In the genomic region with DNA sequence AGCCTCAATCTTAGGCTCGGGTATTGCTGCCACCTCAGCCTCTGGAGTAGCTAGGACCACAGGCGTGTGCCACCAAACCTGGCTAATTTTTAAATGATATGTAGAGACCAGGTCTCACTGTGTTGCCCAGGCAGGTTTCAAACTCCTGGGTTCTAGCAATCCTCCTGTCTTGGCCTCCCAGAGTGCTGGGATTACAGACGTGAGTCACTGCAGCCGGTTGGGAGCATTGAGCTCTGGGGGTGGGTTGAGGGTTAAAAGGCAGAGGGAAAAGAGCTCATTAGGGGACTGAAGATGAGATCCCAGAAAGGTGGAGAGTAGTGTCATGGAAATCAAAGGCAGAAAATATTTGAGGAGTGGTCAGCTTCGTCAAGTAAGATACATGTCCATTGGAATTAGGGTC, we compare ENCODE assay signal across 24 cellular contexts. TPM values are rescaled to one million over a fixed set of nuclear protein-coding genes. Genes with fewer than 3 reads are reported as not detected.
"Had no signal": no experiment of that assay in that cellular context is flagged by ENCODE, and none has a peak within 500 bp of the region (broad histone marks: within the 10 kb centered on the region; RNA-seq: fewer than 3 reads in every experiment).

No MANE protein-coding gene starts in this region.

- ATAC-seq: activated T-cell treated with anti-CD3 and anti-CD28 coated beads, Interleukin-2, amount 50 U/mL, for 4 hours; Panc1; WTC11 had no signal

- H3K27me3 Mint-ChIP-seq: activated naive CD4-positive, alpha-beta T cell treated with anti-CD3 and anti-CD28 coated beads, Interleukin-2, amount 10 ng/mL, durations not matched to agents 7 days and 5 days; activated naive CD8-positive, alpha-beta T cell treated with anti-CD3 and anti-CD28 coated beads for 36 hours had no signal

- H3K27me3 ChIP-seq: SJCRH30 had no signal

- H3K4me1 ChIP-seq: SJCRH30 had no signal

- DNase-seq: activated CD4-positive, alpha-beta T cell treated with anti-CD3 and anti-CD28 coated beads for 48 hours; activated CD4-positive, alpha-beta T cell treated with anti-CD3 and anti-CD28 coated beads, Interleukin-2, amount 50 U/mL, for 4 hours; activated CD4-positive, CD25-positive, alpha-beta regulatory T cell treated with anti-CD3 and anti-CD28 coated beads, Interleukin-2, amount 50 U/mL, for 72 hours; activated CD8-positive, alpha-beta memory T cell treated with anti-CD3 and anti-CD28 coated beads for 24 hours; activated gamma-delta T cell treated with Interleukin-2 at 50 U/mL for 16 hours; activated naive CD4-positive, alpha-beta T cell treated with anti-CD3 and anti-CD28 coated beads, Interleukin-2, amount 10 ng/mL, durations not matched to agents 7 days and 5 days; activated naive CD8-positive, alpha-beta T cell treated with anti-CD3 and anti-CD28 coated beads for 36 hours; activated T-cell treated with anti-CD3 and anti-CD28 coated beads, Interleukin-2, amount 50 U/mL, for 4 hours; MM.1S; NCI-H1105; NCI-H1436; NCI-H1694 treated with DMSO at 0.1 percent for 48 hours; NCI-H2029 treated with DMSO at 0.1 percent for 48 hours; NCI-H510A treated with DMSO at 0.1 percent for 48 hours; NCI-H69; NK-92 treated with Interleukin-12 subunit alpha and Interleukin-12 subunit beta, amount 100 ng/mL, for 24 hours; OCI-M1; Right ventricle myocardium superior; SJCRH30 had no signal

- H3K9me3 Mint-ChIP-seq: activated naive CD4-positive, alpha-beta T cell treated with anti-CD3 and anti-CD28 coated beads, Interleukin-2, amount 10 ng/mL, durations not matched to agents 7 days and 5 days; activated naive CD8-positive, alpha-beta T cell treated with anti-CD3 and anti-CD28 coated beads for 36 hours; activated T-cell treated with anti-CD3 and anti-CD28 coated beads, Interleukin-2, amount 50 U/mL, for 4 hours; activated T-helper 2 cell treated with anti-CD3 and anti-CD28 coated beads, Interferon-gamma antibody, Interleukin-2, Interleukin-4, amounts not matched to agents 10 μg/mL and 5 μg/mL and 100 μg/mL, durations not matched to agents 14 hours and 24 hours and 36 hours; T-helper 1 cell treated with Interleukin-12 subunit alpha and Interleukin-12 subunit beta and Interleukin-4 antibody, amounts not matched to agents 30 μg/mL and 1 μg/mL, for 36 hours; WTC11 had no signal

- H3K4me3 Mint-ChIP-seq: activated naive CD4-positive, alpha-beta T cell treated with anti-CD3 and anti-CD28 coated beads, Interleukin-2, amount 10 ng/mL, durations not matched to agents 7 days and 5 days; activated naive CD8-positive, alpha-beta T cell treated with anti-CD3 and anti-CD28 coated beads for 36 hours; activated T-cell treated with anti-CD3 and anti-CD28 coated beads, Interleukin-2, amount 50 U/mL, for 4 hours; T-helper 1 cell treated with Interleukin-12 subunit alpha and Interleukin-12 subunit beta and Interleukin-4 antibody, amounts not matched to agents 30 μg/mL and 1 μg/mL, for 36 hours; WTC11 had no signal

- H3K9me3 ChIP-seq: SJCRH30 had no signal

- H3K4me3 ChIP-seq: SJCRH30 had no signal

- H3K27ac Mint-ChIP-seq: activated naive CD4-positive, alpha-beta T cell treated with anti-CD3 and anti-CD28 coated beads, Interleukin-2, amount 10 ng/mL, durations not matched to agents 7 days and 5 days; activated naive CD8-positive, alpha-beta T cell treated with anti-CD3 and anti-CD28 coated beads for 36 hours; activated T-helper 2 cell treated with anti-CD3 and anti-CD28 coated beads, Interferon-gamma antibody, Interleukin-2, Interleukin-4, amounts not matched to agents 10 μg/mL and 5 μg/mL and 100 μg/mL, durations not matched to agents 14 hours and 24 hours and 36 hours; WTC11 had no signal

- H3K4me1 Mint-ChIP-seq: WTC11 had no signal

- H3K27ac ChIP-seq: RWPE1, SJCRH30 had no signal

RNA-seq across cellular contexts. Expression of gene LURAP1, which starts 51.5 kb away (rescaled TPM):
- total RNA-seq: activated naive CD8-positive, alpha-beta T cell treated with anti-CD3 and anti-CD28 coated beads for 36 hours; activated T-cell treated with anti-CD3 and anti-CD28 coated beads, Interleukin-2, amount 50 U/mL, for 4 hours had no signal
